Comparison of ENCODE assay signal across 8 cellular contexts in genomic region chr19:45451181-45451849, GRCh38. TPM values are rescaled to one million over a fixed set of nuclear protein-coding genes. Genes with fewer than 3 reads are reported as not detected.
DNase-seq lines count a peak whose midpoint lies in the region; ATAC-seq and TF ChIP-seq lines count a peak whose summit lies in the region.

No MANE protein-coding gene starts in this region.

- H3K9me2 ChIP-seq in GM23248 (ENCODE audit: insufficient read depth) = no peaks in the 10 kb centered on the region

- DNase-seq in GM23248 (peak; percentile 89), T follicular helper cell (ENCODE audit: low read depth) (peak; percentile 54), colonic mucosa (peak; percentile 50), lower lobe of right lung (no peak), suprapubic skin (ENCODE audit: low spot score in 2 of 2) (peak in 1 of 2 donors; percentile 87), KG1 (lab: John Stamatoyannopoulos, UW) (no peak), HPDE6-E6E7 (ENCODE audit: extremely low spot score) (no peak)

- TF ChIP-seq EP300 in suprapubic skin (IDR thresholded peaks at IDR 0.05) = no peak

- TF ChIP-seq POLR2A in suprapubic skin (IDR thresholded peaks at IDR 0.05) = peak in 1 of 2 donors; percentile 8

- H3K9me3 ChIP-seq in BLaER1 (no peaks in the 10 kb centered on the region), GM23248 (ENCODE audit: low read depth) (no peaks in the 10 kb centered on the region), colonic mucosa (no peaks in the 10 kb centered on the region), lower lobe of right lung (no peaks in the 10 kb centered on the region), suprapubic skin (no peaks in the 10 kb centered on the region)

- H3K36me3 ChIP-seq in BLaER1 (no peaks in the 10 kb centered on the region), GM23248 (ENCODE audit: low read depth) (no peaks in the 10 kb centered on the region), colonic mucosa (no peaks in the 10 kb centered on the region), lower lobe of right lung (no peaks in the 10 kb centered on the region), suprapubic skin (no peaks in the 10 kb centered on the region)

- TF ChIP-seq CTCF in colonic mucosa (IDR thresholded peaks at IDR 0.05) (no peak), lower lobe of right lung (IDR thresholded peaks at IDR 0.05) (no peak), suprapubic skin (IDR thresholded peaks at IDR 0.05) (no peak)

- H3K4me1 ChIP-seq in BLaER1 (peaks cover 76% of the 10 kb centered on the region), GM23248 (ENCODE audit: insufficient read depth) (peaks cover 13% of the 10 kb centered on the region), colonic mucosa (peaks cover 23% of the 10 kb centered on the region), lower lobe of right lung (peaks cover 53% of the 10 kb centered on the region), suprapubic skin (peaks cover 71% of the 10 kb centered on the region)

- peak; percentile 2 for ATAC-seq in lower lobe of right lung

- H3K4me2 ChIP-seq in BLaER1 = peak overlapping the region; percentile 98
- H3K4me2 ChIP-seq in GM23248 (ENCODE audit: unreplicated experiment) = peak overlapping the region; percentile 81

- H2AFZ ChIP-seq in GM23248 = peak overlapping the region; percentile 34; the same call in 1 of the 2 replicates

- peak overlapping the region; percentile 56; the same call in 1 of the 2 replicates for H3K9ac ChIP-seq in BLaER1
- peak overlapping the region; percentile 99 for H3K9ac ChIP-seq in GM23248
- H3K9ac ChIP-seq in colonic mucosa (ENCODE audit: low read depth in 2 of 2, low read length in 2 of 2) = peak overlapping the region; percentile 92 to 93

- no peaks in the 10 kb centered on the region for H4K20me1 ChIP-seq in BLaER1
- H4K20me1 ChIP-seq in GM23248 (ENCODE audit: insufficient read depth) = no peaks in the 10 kb centered on the region

- H3K4me3 ChIP-seq in BLaER1 = peak overlapping the region; percentile 74
- peak overlapping the region; percentile 80 for H3K4me3 ChIP-seq in GM23248
- H3K4me3 ChIP-seq in colonic mucosa = peak overlapping the region; percentile 53
- peak overlapping the region; percentile 64 for H3K4me3 ChIP-seq in lower lobe of right lung
- H3K4me3 ChIP-seq in suprapubic skin = peak overlapping the region; percentile 58

- in situ Hi-C loops in GM23248 (cut with MboI) = no loop called here

- H3F3A ChIP-seq in GM23248 (ENCODE audit: insufficient read depth) = peaks cover 19% of the 10 kb centered on the region; the same call in 1 of the 2 replicates

- H3K27ac ChIP-seq in BLaER1 (no peak overlapping the region; the same call in 1 of the 2 replicates), GM23248 (peak overlapping the region; percentile 94), colonic mucosa (peak overlapping the region; percentile 70), lower lobe of right lung (peak overlapping the region; percentile 98), suprapubic skin (peak overlapping the region; percentile 95)

- intact Hi-C loops in colonic mucosa (cut with DNase I) (no loop called here), lower lobe of right lung (cut with DNase I) (no loop called here)

- no peaks in the 10 kb centered on the region for H3K79me2 ChIP-seq in GM23248 (ENCODE audit: insufficient read depth)

- H3K27me3 ChIP-seq in BLaER1 (no peaks in the 10 kb centered on the region), GM23248 (replicated peaks; ENCODE audit: insufficient read depth) (no peaks in the 10 kb centered on the region), colonic mucosa (no peaks in the 10 kb centered on the region), lower lobe of right lung (ENCODE audit: low read depth) (no peaks in the 10 kb centered on the region), suprapubic skin (no peaks in the 10 kb centered on the region)

- WGBS in GM23248 (ENCODE audit: low coverage in 1 of 2, low lambda C conversion rate in 2 of 2, missing lambda C conversion rate in 2 of 2), 2 experiments = 3 to 5% methylated on average over 19 to 21 of the region's 21 CpGs
- 2% methylated on average over 18 of the region's 21 CpGs for WGBS in suprapubic skin

RNA-seq across cellular contexts. Expression of gene FOSB, which starts 16.5 kb away (rescaled TPM):
- total RNA-seq in GM23248 (2014; rRNA removed; shearing (Covaris generic)) = 11.9 and 16.1 TPM in 2 replicates
- 4.8 and 8.3 TPM in 2 replicates for polyA plus RNA-seq in GM23248 (2016; fragmentation: Nextera tagmentation; extraction: Ambion mirVana)
- total RNA-seq in colonic mucosa (1 to 10 TPM; 1.5 to 3.4 TPM), lower lobe of right lung (18.0 TPM), suprapubic skin (100 to 1,000 TPM; 326 to 676 (median 518) TPM)

RNA-seq across cellular contexts. Expression of gene ERCC1, which starts 27.6 kb away (rescaled TPM):
- total RNA-seq in GM23248 (2014; rRNA removed; shearing (Covaris generic)) = 63.0 and 79.8 TPM in 2 replicates
- polyA plus RNA-seq in GM23248 (2016; fragmentation: Nextera tagmentation; extraction: Ambion mirVana) = 89.0 and 90.9 TPM in 2 replicates
- total RNA-seq in colonic mucosa = 10 to 100 TPM; 30.0 to 37.3 TPM
- 41.6 TPM for total RNA-seq in lower lobe of right lung
- total RNA-seq in suprapubic skin = 100 to 1,000 TPM; 102 to 120 (median 106) TPM

RNA-seq across cellular contexts. Expression of gene POLR1G, which starts 44.9 kb away (rescaled TPM):
- 3.9 and 8.8 TPM in 2 replicates for total RNA-seq in GM23248 (2014; rRNA removed; shearing (Covaris generic))
- 7.2 and 10.8 TPM in 2 replicates for polyA plus RNA-seq in GM23248 (2016; fragmentation: Nextera tagmentation; extraction: Ambion mirVana)
- 1 to 10 TPM; 2.0 to 8.5 TPM for total RNA-seq in colonic mucosa
- total RNA-seq in lower lobe of right lung = 4.5 TPM
- 10 to 100 TPM in 2 of 4 donors, 1 to 10 TPM in 2; 4.7 to 12.2 (median 8.0) TPM for total RNA-seq in suprapubic skin

RNA-seq across cellular contexts. Expression of gene RTN2, which starts 45.5 kb away (rescaled TPM):
- 14.8 and 19.6 TPM in 2 replicates for total RNA-seq in GM23248 (2014; rRNA removed; shearing (Covaris generic))
- 7.8 and 8.2 TPM in 2 replicates for polyA plus RNA-seq in GM23248 (2016; fragmentation: Nextera tagmentation; extraction: Ambion mirVana)
- 1 to 10 TPM; 4.9 to 8.4 TPM for total RNA-seq in colonic mucosa
- total RNA-seq in lower lobe of right lung = 16.2 TPM
- 10 to 100 TPM in 2 of 4 donors, 1 to 10 TPM in 2; 5.4 to 12.2 (median 10.7) TPM for total RNA-seq in suprapubic skin

RNA-seq across cellular contexts. Expression of gene PPP1R13L, which starts 46.4 kb away (rescaled TPM):
- 3.9 and 36.5 TPM in 2 replicates for total RNA-seq in GM23248 (2014; rRNA removed; shearing (Covaris generic))
- polyA plus RNA-seq in GM23248 (2016; fragmentation: Nextera tagmentation; extraction: Ambion mirVana) = 6.2 and 6.4 TPM in 2 replicates
- total RNA-seq in colonic mucosa (10 to 100 TPM; 25.9 to 46.2 TPM), lower lobe of right lung (43.8 TPM), suprapubic skin (100 to 1,000 TPM; 195 to 597 (median 280) TPM)

Comparison
In these comparisons a context has a peak if more than half of its experiments do, and no peak if none do; other contexts are left out.
1. DNase-seq: peak in GM23248 (single experiment), T follicular helper cell (single experiment) and colonic mucosa (single experiment); none in lower lobe of right lung (single experiment), KG1 (single experiment) and HPDE6-E6E7 (single experiment).
2. RNA of gene FOSB, which starts 16.5 kb away (total RNA-seq): 326 to 676 TPM in suprapubic skin; 18.0 TPM in lower lobe of right lung (single experiment), 11.9 to 16.1 TPM in GM23248 and 1.5 to 3.4 TPM in colonic mucosa; every median in the first group is over 10 times any median in the second.
3. Peak in every context shown above with its lines, with median percentiles within 50 percentile points of each other: H3K4me3 ChIP-seq and H3K9ac ChIP-seq.